ENCODE assay signal across 8 cellular contexts in the genomic region with DNA sequence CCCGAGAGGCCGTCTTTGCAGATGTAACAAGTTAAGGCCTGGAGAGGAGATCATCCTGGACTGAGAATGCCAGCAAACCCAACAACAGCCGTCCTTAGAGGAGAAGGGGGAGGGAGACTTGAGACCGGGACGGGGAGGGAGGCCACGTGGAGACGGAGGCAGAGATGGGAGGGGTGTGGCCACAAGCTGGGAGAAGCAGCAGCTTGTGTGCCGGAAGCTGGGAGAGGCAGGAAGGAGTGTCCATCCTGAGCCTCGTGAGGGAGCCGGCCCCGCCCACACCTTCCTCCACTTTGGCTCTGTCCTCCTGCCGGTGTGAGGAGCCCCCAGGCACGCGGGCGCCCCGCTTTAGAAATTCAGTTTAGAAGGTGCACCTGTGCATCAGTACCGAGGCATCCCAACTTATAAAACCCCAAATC.
A peak's percentile ranks its signal among the peaks of the same experiment; 100 is the strongest.
DNase-seq lines count a peak whose midpoint lies in the region; ATAC-seq and TF ChIP-seq lines count a peak whose summit lies in the region.

No MANE protein-coding gene starts in this region.

- H3K9me3 ChIP-seq in CD8-positive, alpha-beta memory T cell (ENCODE audit: low read length), result no peaks in the 10 kb centered on the region

- no peaks in the 10 kb centered on the region for H3K79me2 ChIP-seq in mesendoderm (ENCODE audit: control insufficient read depth, insufficient read depth, low read length)

- no peak overlapping the region for H3K4ac ChIP-seq in mesendoderm (ENCODE audit: low read depth, low read length)

- H3K27me3 Mint-ChIP-seq in CD8-positive, alpha-beta memory T cell, result peaks cover 0 to 6% of the 10 kb centered on the region in 2 donors

- H3K27ac Mint-ChIP-seq in CD8-positive, alpha-beta memory T cell, result no peak overlapping the region

- CTCF ChIA-PET in CD8-positive, alpha-beta memory T cell (lab: Charles Lee), result interaction anchor here (0.8 to 1.3 kb wide), 6 partner anchors 18 to 281 kb away, joined by 3 to 5 read pairs (median 4); no protein-coding TSS in a partner anchor

- H3K18ac ChIP-seq in mesendoderm (ENCODE audit: low read length), result no peak overlapping the region

- no peaks in the 10 kb centered on the region for H3K36me3 ChIP-seq in CD8-positive, alpha-beta memory T cell (ENCODE audit: insufficient read depth, low read length)
- H3K36me3 ChIP-seq in mesendoderm (ENCODE audit: control insufficient read depth, insufficient read depth, low read length), result no peaks in the 10 kb centered on the region

- H3K4me3 ChIP-seq in CD8-positive, alpha-beta memory T cell (ENCODE audit: low read length), result no peak overlapping the region
- H3K4me3 ChIP-seq in cardiac fibroblast (replicated peaks in 1 of 2; ENCODE audit: low read depth in 2 of 2, low read length in 2 of 2), result peak overlapping the region; percentile 8 to 36
- no peak overlapping the region for H3K4me3 ChIP-seq in mesendoderm (ENCODE audit: low read length)

- H2BK15ac ChIP-seq in mesendoderm (replicated peaks; ENCODE audit: low read depth), result no peak overlapping the region

- H3K4me1 Mint-ChIP-seq in CD8-positive, alpha-beta memory T cell, result peaks cover 12 to 15% (median 12%) of the 10 kb centered on the region in 3 donors

- no peak overlapping the region for H2BK5ac ChIP-seq in mesendoderm (ENCODE audit: low read length)

- peak overlapping the region; percentile 43 for H3K56ac ChIP-seq in mesendoderm (ENCODE audit: low read length)

- no peak overlapping the region for H4K5ac ChIP-seq in mesendoderm (ENCODE audit: low read length)

- no peaks in the 10 kb centered on the region for H3K9me3 Mint-ChIP-seq in CD8-positive, alpha-beta memory T cell

- POLR2A ChIA-PET in CD8-positive, alpha-beta memory T cell (lab: Charles Lee), result no interaction called here

- H3K36me3 Mint-ChIP-seq in CD8-positive, alpha-beta memory T cell, result no peaks in the 10 kb centered on the region

- no CpG with 5 or more reads among the region's 17 CpGs for WGBS in mesendoderm (ENCODE audit: extremely low coverage, insufficient coverage, low lambda C conversion rate)

- TF ChIP-seq CTCF in cardiac fibroblast (IDR thresholded peaks at IDR 0.05; ENCODE audit: low read depth, low read length), result no peak

- no peak overlapping the region for H2BK120ac ChIP-seq in mesendoderm (ENCODE audit: low read depth, low read length)

- peak overlapping the region in 4 of 7 donors; percentile 13 to 63 (median 43) for H3K4me3 Mint-ChIP-seq in CD8-positive, alpha-beta memory T cell

- H3K23ac ChIP-seq in mesendoderm (ENCODE audit: low read length), result no peak overlapping the region

- H3K27ac ChIP-seq in CD8-positive, alpha-beta memory T cell (ENCODE audit: low read depth, low read length), result no peak overlapping the region
- H3K27ac ChIP-seq in mesendoderm (ENCODE audit: low read depth, low read length), result no peak overlapping the region

- ATAC-seq in HG03175 (IDR thresholded peaks at IDR 0.05; ENCODE audit: unreplicated experiment) (peak; percentile 21), GM21360 (IDR thresholded peaks at IDR 0.05; ENCODE audit: unreplicated experiment) (no peak), GM21423 (IDR thresholded peaks at IDR 0.05; ENCODE audit: unreplicated experiment) (no peak), HG03196 (IDR thresholded peaks at IDR 0.05; ENCODE audit: unreplicated experiment) (no peak)

- no peaks in the 10 kb centered on the region for H3K27me3 ChIP-seq in CD8-positive, alpha-beta memory T cell (ENCODE audit: insufficient read depth, low read length, poor library complexity, severe bottlenecking)
- no peaks in the 10 kb centered on the region for H3K27me3 ChIP-seq in mesendoderm (ENCODE audit: insufficient read depth, low read length, poor library complexity)

- H3K79me1 ChIP-seq in mesendoderm (ENCODE audit: low read length), result no peaks in the 10 kb centered on the region

- peak overlapping the region; percentile 20 for H3K4me2 ChIP-seq in mesendoderm (ENCODE audit: low read length)

- no peak overlapping the region for H3K9ac ChIP-seq in mesendoderm (ENCODE audit: low read length)

- no peak overlapping the region for H2AK5ac ChIP-seq in mesendoderm (ENCODE audit: low read length)

- H3K4me1 ChIP-seq in CD8-positive, alpha-beta memory T cell (ENCODE audit: insufficient read depth, low read length), result peaks cover 10% of the 10 kb centered on the region
- H3K4me1 ChIP-seq in mesendoderm (ENCODE audit: control insufficient read depth, low read depth, low read length), result peaks cover 3% of the 10 kb centered on the region

- no peak overlapping the region for H4K8ac ChIP-seq in mesendoderm (ENCODE audit: low read depth, low read length)

- no peak for DNase-seq in CD8-positive, alpha-beta memory T cell
- DNase-seq in NOMO-1 treated with DMSO at 0.1 percent for 48 hours (lab: John Stamatoyannopoulos, UW; ENCODE audit: unreplicated experiment) (peak; percentile 21), cardiac fibroblast (ENCODE audit: low read depth in 2 of 2) (peak; percentile 69 to 78), mesendoderm (peak; percentile 95)

Comparison
In these comparisons a context has a peak if more than half of its experiments do, and no peak if none do; other contexts are left out.
1. DNase-seq: peak in NOMO-1 treated with DMSO at 0.1 percent for 48 hours (single experiment), cardiac fibroblast (2 of 2) and mesendoderm (single experiment); none in CD8-positive, alpha-beta memory T cell (0 of 5).
2. H3K4me3 ChIP-seq: peak in cardiac fibroblast (2 of 2); none in CD8-positive, alpha-beta memory T cell (single experiment) and mesendoderm (single experiment).